19 cellular contexts compared by ENCODE assay signal in genomic region chr4:39259571-39260330, GRCh38.
DNase-seq lines count a peak whose midpoint lies in the region; ATAC-seq and TF ChIP-seq lines count a peak whose summit lies in the region.
"Had no signal": no experiment of that assay in that cellular context is flagged by ENCODE, and none has a peak within 500 bp of the region (broad histone marks: within the 10 kb centered on the region; RNA-seq: fewer than 3 reads in every experiment).

No MANE protein-coding gene starts in this region.

- in situ Hi-C loops in G401 (cut with HindIII; ENCODE audit: low sequenced_read_pairs), result no loop called here

- H3K4me3 ChIP-seq in AG04449 (ENCODE audit: low read depth, low read length), result no peak overlapping the region
- H3K4me3 ChIP-seq in cardiac fibroblast (replicated peaks in 1 of 2; ENCODE audit: low read depth in 2 of 2, low read length in 2 of 2), result no peak overlapping the region
- H3K4me3 ChIP-seq: body of pancreas, heart right ventricle, SK-N-MC had no signal

- no peak for TF ChIP-seq CTCF in AG04449 (IDR thresholded peaks at IDR 0.05; ENCODE audit: insufficient read depth, low read length, missing control alignments)
- TF ChIP-seq CTCF in cardiac fibroblast (IDR thresholded peaks at IDR 0.05; ENCODE audit: low read depth, low read length), result no peak

- POLR2A ChIA-PET in AG04449 (lab: Yijun Ruan, JAX), result no interaction called here

- ATAC-seq in HG02610 (IDR thresholded peaks at IDR 0.05; ENCODE audit: unreplicated experiment) (peak; percentile 85), GM21723 (IDR thresholded peaks at IDR 0.05; ENCODE audit: unreplicated experiment) (no peak), HG02970 (IDR thresholded peaks at IDR 0.05; ENCODE audit: low FRiP score, unreplicated experiment) (no peak)
- ATAC-seq: body of pancreas, heart right ventricle, HepG2 had no signal

- CTCF ChIA-PET in AG04449 (lab: Yijun Ruan, JAX), result interaction anchor here (0.6 kb wide), 1 partner anchor 1954 kb away, joined by 3 read pairs; the partner anchor contains the start of gene APBB2

- peak; percentile 38 for DNase-seq in AG04449 (ENCODE audit: low read depth, low spot score)
- peak; percentile 51 to 55 for DNase-seq in cardiac fibroblast (ENCODE audit: low read depth in 2 of 2)
- DNase-seq in kidney tubule cell (ENCODE audit: low spot score), result peak; percentile 62
- no peak for DNase-seq in activated CD4-positive, alpha-beta T cell treated with anti-CD3 and anti-CD28 coated beads, Interleukin-2, amount 50 U/mL, for 1 hour
- DNase-seq in G401 (ENCODE audit: low spot score), result no peak
- DNase-seq: activated naive CD4-positive, alpha-beta T cell; body of pancreas; CD4-positive, alpha-beta T cell; DMS79; heart right ventricle; MM.1S; NCI-H2029 treated with DMSO at 0.1 percent for 48 hours; NCI-H526; stimulated activated naive CD4-positive, alpha-beta T cell treated with Interleukin-2 at 50 U/mL for 16 hours had no signal

Comparison
In these comparisons a context has a peak if more than half of its experiments do, and no peak if none do; other contexts are left out.
1. DNase-seq: peak in AG04449 (single experiment), cardiac fibroblast (2 of 2) and kidney tubule cell (single experiment); none in activated CD4-positive, alpha-beta T cell treated with anti-CD3 and anti-CD28 coated beads, Interleukin-2, amount 50 U/mL, for 1 hour (single experiment) and G401 (single experiment).